Comparison of ENCODE assay signal across 31 cellular contexts in genomic region chr6:131784561-131784960, GRCh38. TPM values are rescaled to one million over a fixed set of nuclear protein-coding genes. Genes with fewer than 3 reads are reported as not detected.
"Had no signal": no experiment of that assay in that cellular context is flagged by ENCODE, and none has a peak within 500 bp of the region (broad histone marks: within the 10 kb centered on the region; RNA-seq: fewer than 3 reads in every experiment).

No MANE protein-coding gene starts in this region.

- ATAC-seq: effector memory CD8-positive, alpha-beta T cell; naive thymus-derived CD4-positive, alpha-beta T cell; stimulated activated naive B cell treated with anti-CD40 and anti-IgM and Interleukin-4, amounts not matched to agents 10 μg/mL and 1 μg/mL and 100 μg/mL, for 72 hours; upper lobe of right lung had no signal

- H3K9me3 Mint-ChIP-seq: effector memory CD8-positive, alpha-beta T cell; mesothelial cell of epicardium had no signal

- H3K27ac Mint-ChIP-seq: activated naive CD8-positive, alpha-beta T cell; brain; effector memory CD8-positive, alpha-beta T cell; mesothelial cell of epicardium; naive thymus-derived CD4-positive, alpha-beta T cell; stimulated activated naive B cell treated with anti-CD40 and anti-IgM and Interleukin-4, amounts not matched to agents 10 μg/mL and 1 μg/mL and 100 μg/mL, for 72 hours had no signal

- H3K27ac ChIP-seq: cardiac muscle cell, coronary artery, dorsolateral prefrontal cortex, gastrocnemius medialis, ovary, prostate gland, stomach, suprapubic skin, tibial artery, upper lobe of right lung had no signal

- DNase-seq: activated CD4-positive, alpha-beta T cell treated with anti-CD3 and anti-CD28 coated beads for 4 hours; activated CD4-positive, alpha-beta T cell treated with anti-CD3 and anti-CD28 coated beads, Interleukin-2, amount 50 U/mL, for 4 hours; activated CD8-positive, alpha-beta memory T cell treated with anti-CD3 and anti-CD28 coated beads for 24 hours; activated effector memory CD4-positive, alpha-beta T cell treated with Interleukin-2 at 50 U/mL for 16 hours; activated naive CD4-positive, alpha-beta T cell treated with Interleukin-2 at 50 U/mL for 16 hours; anterior cingulate cortex; dorsolateral prefrontal cortex; effector memory CD8-positive, alpha-beta T cell; gastrocnemius medialis; glutamatergic neuron; naive thymus-derived CD4-positive, alpha-beta T cell; ovary; retina; stimulated activated CD4-positive, alpha-beta T cell treated with anti-CD3 and anti-CD28 coated beads, Interleukin-1b, Interleukin-23, amount 100 ng/mL, for 48 hours; stimulated activated CD4-positive, alpha-beta T cell treated with anti-CD3 and anti-CD28 coated beads, Interleukin-4, amount 100 ng/mL, for 4 hours; stimulated activated CD8-positive, alpha-beta memory T cell treated with anti-CD3 and anti-CD28 coated beads, Interleukin-4, amount 100 ng/mL, for 48 hours; stimulated activated naive B cell treated with anti-CD40 and anti-IgM and Interleukin-4, amounts not matched to agents 10 μg/mL and 1 μg/mL and 100 μg/mL, for 72 hours; stomach; tibial artery; upper lobe of right lung had no signal

- H3K4me3 ChIP-seq: cardiac muscle cell, coronary artery, dorsolateral prefrontal cortex, gastrocnemius medialis, ovary, prostate gland, smooth muscle cell, stomach, suprapubic skin, tibial artery, upper lobe of right lung had no signal

- H3K36me3 ChIP-seq: cardiac muscle cell, gastrocnemius medialis, ovary, prostate gland, stomach, suprapubic skin, tibial artery, upper lobe of right lung had no signal

- H3K4me1 ChIP-seq: gastrocnemius medialis, prostate gland, suprapubic skin, upper lobe of right lung had no signal

- H3K4me3 Mint-ChIP-seq: activated naive CD8-positive, alpha-beta T cell; brain; effector memory CD8-positive, alpha-beta T cell; mesothelial cell of epicardium; naive thymus-derived CD4-positive, alpha-beta T cell; stimulated activated naive B cell treated with anti-CD40 and anti-IgM and Interleukin-4, amounts not matched to agents 10 μg/mL and 1 μg/mL and 100 μg/mL, for 72 hours had no signal

- H3K4me2 ChIP-seq: smooth muscle cell had no signal

- H3K27me3 ChIP-seq: cardiac muscle cell, dorsolateral prefrontal cortex, gastrocnemius medialis, ovary, stomach, suprapubic skin, tibial artery, upper lobe of right lung had no signal

- H3K9me3 ChIP-seq: gastrocnemius medialis, ovary, prostate gland, stomach, suprapubic skin, tibial artery, upper lobe of right lung had no signal

- H3K36me3 Mint-ChIP-seq: activated naive CD8-positive, alpha-beta T cell; brain; mesothelial cell of epicardium; naive thymus-derived CD4-positive, alpha-beta T cell; stimulated activated naive B cell treated with anti-CD40 and anti-IgM and Interleukin-4, amounts not matched to agents 10 μg/mL and 1 μg/mL and 100 μg/mL, for 72 hours had no signal

- FAIRE-seq: endothelial cell of umbilical vein, islet of Langerhans had no signal

RNA-seq across cellular contexts. Expression of gene ENPP1, which starts 23.3 kb away (rescaled TPM):
- polyA plus RNA-seq: naive thymus-derived CD4-positive, alpha-beta T cell; neural cell had no signal
